10 cellular contexts compared by ENCODE assay signal in genomic region chr10:83542774-83543291, GRCh38.
A peak's percentile ranks its signal among the peaks of the same experiment; 100 is the strongest.
DNase-seq lines count a peak whose midpoint lies in the region; ATAC-seq and TF ChIP-seq lines count a peak whose summit lies in the region.
"Had no signal": no experiment of that assay in that cellular context is flagged by ENCODE, and none has a peak within 500 bp of the region (broad histone marks: within the 10 kb centered on the region; RNA-seq: fewer than 3 reads in every experiment).

No MANE protein-coding gene starts in this region.

- in situ Hi-C loops in GM13977 (cut with MboI; ENCODE audit: low pct_unique_long_range_greater_than_20kb, low sequenced_read_pairs, unreplicated experiment), result no loop called here

- H3K4me1 Mint-ChIP-seq in activated T-cell treated with anti-CD3 and anti-CD28 coated beads, Interleukin-2, amount 50 U/mL, for 72 hours (ENCODE audit: low read depth), result no peaks in the 10 kb centered on the region

- intact Hi-C loops in left ventricle myocardium superior (cut with micrococcal nuclease), result no loop called here

- no peaks in the 10 kb centered on the region for H3K27me3 Mint-ChIP-seq in activated T-cell treated with anti-CD3 and anti-CD28 coated beads, Interleukin-2, amount 50 U/mL, for 72 hours (ENCODE audit: low read depth)
- H3K27me3 Mint-ChIP-seq: activated CD4-positive, alpha-beta memory T cell treated with anti-CD3 and anti-CD28 coated beads for 36 hours had no signal

- ATAC-seq in GM21528 (IDR thresholded peaks at IDR 0.05; ENCODE audit: low FRiP score, unreplicated experiment), result peak; percentile 45
- peak; percentile 40 for ATAC-seq in HG03575 (IDR thresholded peaks at IDR 0.05; ENCODE audit: extremely low read depth, insufficient number of reproducible peaks, low FRiP score, unreplicated experiment)
- ATAC-seq in left ventricle myocardium superior, result peak; percentile 71
- no peak for ATAC-seq in activated T-cell treated with anti-CD3 and anti-CD28 coated beads, Interleukin-2, amount 50 U/mL, for 72 hours (replicated peaks in 1 of 2)

- H3K4me3 Mint-ChIP-seq in activated T-cell treated with anti-CD3 and anti-CD28 coated beads, Interleukin-2, amount 50 U/mL, for 72 hours, result no peak overlapping the region
- H3K4me3 Mint-ChIP-seq: activated CD4-positive, alpha-beta memory T cell treated with anti-CD3 and anti-CD28 coated beads for 36 hours had no signal

- no peaks in the 10 kb centered on the region for H3K36me3 Mint-ChIP-seq in activated T-cell treated with anti-CD3 and anti-CD28 coated beads, Interleukin-2, amount 50 U/mL, for 72 hours (ENCODE audit: insufficient read depth in 2 of 2)
- H3K36me3 Mint-ChIP-seq: activated CD4-positive, alpha-beta memory T cell treated with anti-CD3 and anti-CD28 coated beads for 36 hours had no signal

- H3K27ac Mint-ChIP-seq in activated T-cell treated with anti-CD3 and anti-CD28 coated beads, Interleukin-2, amount 50 U/mL, for 72 hours, result no peak overlapping the region
- H3K27ac Mint-ChIP-seq: activated CD4-positive, alpha-beta memory T cell treated with anti-CD3 and anti-CD28 coated beads for 36 hours had no signal

- H3K9me3 Mint-ChIP-seq in activated T-cell treated with anti-CD3 and anti-CD28 coated beads, Interleukin-2, amount 50 U/mL, for 72 hours, result peaks cover 0 to 6% of the 10 kb centered on the region in 2 donors
- H3K9me3 Mint-ChIP-seq: activated CD4-positive, alpha-beta memory T cell treated with anti-CD3 and anti-CD28 coated beads for 36 hours had no signal

- peak; percentile 35 for DNase-seq in GM13977 (ENCODE audit: low spot score)
- no peak for DNase-seq in left ventricle myocardium superior
- no peak for DNase-seq in amniotic stem cell (lab: John Stamatoyannopoulos, UW)
- no peak for DNase-seq in stimulated activated CD4-positive, alpha-beta T cell treated with anti-CD3 and anti-CD28 coated beads, Interleukin-2, amount 100 ng/mL, for 48 hours
- DNase-seq in activated T-cell treated with anti-CD3 and anti-CD28 coated beads, Interleukin-2, amount 50 U/mL, for 72 hours, result no peak
- DNase-seq in NCI-H2196 treated with DMSO at 0.1 percent for 48 hours (lab: John Stamatoyannopoulos, UW; ENCODE audit: unreplicated experiment), result no peak
- DNase-seq: activated CD4-positive, alpha-beta memory T cell treated with anti-CD3 and anti-CD28 coated beads for 36 hours; DMS79 had no signal

- no peak for TF ChIP-seq CTCF in GM13977 (IDR thresholded peaks at IDR 0.05; ENCODE audit: extremely low read depth, insufficient read depth, missing control alignments)

Comparison
In these comparisons a context has a peak if more than half of its experiments do, and no peak if none do; other contexts are left out.
1. ATAC-seq: peak in GM21528 (single experiment), HG03575 (single experiment) and left ventricle myocardium superior (single experiment); none in activated T-cell treated with anti-CD3 and anti-CD28 coated beads, Interleukin-2, amount 50 U/mL, for 72 hours (0 of 2).